ENCODE assay signal across 1 cellular context in the genomic region with DNA sequence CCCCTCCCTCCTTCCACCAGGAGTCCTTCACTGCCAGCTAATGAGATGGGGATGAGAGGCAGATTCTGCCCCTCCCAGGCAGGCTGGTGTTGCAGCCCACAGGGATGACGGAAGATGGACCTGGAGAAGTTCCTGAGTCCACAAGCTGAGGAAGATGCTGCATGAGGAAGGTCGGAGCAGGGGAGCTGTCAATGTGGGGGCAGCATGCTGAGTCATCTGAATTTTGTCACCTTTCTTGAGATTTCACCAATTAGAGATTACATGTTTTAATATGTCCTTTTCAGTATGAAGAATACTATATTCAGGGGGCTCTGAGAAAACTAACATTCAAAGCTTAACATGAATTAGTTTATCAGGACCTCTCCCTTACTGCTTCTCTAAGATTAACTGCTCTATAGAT.
TF ChIP-seq lines count a peak whose summit lies in the region.

No MANE protein-coding gene starts in this region.

TF ChIP-seq in K562, 482 proteins besides CTCF, POLR2A, EP300 and RAD21 (continued from another document):
- TF ChIP-seq, protein P1, sequence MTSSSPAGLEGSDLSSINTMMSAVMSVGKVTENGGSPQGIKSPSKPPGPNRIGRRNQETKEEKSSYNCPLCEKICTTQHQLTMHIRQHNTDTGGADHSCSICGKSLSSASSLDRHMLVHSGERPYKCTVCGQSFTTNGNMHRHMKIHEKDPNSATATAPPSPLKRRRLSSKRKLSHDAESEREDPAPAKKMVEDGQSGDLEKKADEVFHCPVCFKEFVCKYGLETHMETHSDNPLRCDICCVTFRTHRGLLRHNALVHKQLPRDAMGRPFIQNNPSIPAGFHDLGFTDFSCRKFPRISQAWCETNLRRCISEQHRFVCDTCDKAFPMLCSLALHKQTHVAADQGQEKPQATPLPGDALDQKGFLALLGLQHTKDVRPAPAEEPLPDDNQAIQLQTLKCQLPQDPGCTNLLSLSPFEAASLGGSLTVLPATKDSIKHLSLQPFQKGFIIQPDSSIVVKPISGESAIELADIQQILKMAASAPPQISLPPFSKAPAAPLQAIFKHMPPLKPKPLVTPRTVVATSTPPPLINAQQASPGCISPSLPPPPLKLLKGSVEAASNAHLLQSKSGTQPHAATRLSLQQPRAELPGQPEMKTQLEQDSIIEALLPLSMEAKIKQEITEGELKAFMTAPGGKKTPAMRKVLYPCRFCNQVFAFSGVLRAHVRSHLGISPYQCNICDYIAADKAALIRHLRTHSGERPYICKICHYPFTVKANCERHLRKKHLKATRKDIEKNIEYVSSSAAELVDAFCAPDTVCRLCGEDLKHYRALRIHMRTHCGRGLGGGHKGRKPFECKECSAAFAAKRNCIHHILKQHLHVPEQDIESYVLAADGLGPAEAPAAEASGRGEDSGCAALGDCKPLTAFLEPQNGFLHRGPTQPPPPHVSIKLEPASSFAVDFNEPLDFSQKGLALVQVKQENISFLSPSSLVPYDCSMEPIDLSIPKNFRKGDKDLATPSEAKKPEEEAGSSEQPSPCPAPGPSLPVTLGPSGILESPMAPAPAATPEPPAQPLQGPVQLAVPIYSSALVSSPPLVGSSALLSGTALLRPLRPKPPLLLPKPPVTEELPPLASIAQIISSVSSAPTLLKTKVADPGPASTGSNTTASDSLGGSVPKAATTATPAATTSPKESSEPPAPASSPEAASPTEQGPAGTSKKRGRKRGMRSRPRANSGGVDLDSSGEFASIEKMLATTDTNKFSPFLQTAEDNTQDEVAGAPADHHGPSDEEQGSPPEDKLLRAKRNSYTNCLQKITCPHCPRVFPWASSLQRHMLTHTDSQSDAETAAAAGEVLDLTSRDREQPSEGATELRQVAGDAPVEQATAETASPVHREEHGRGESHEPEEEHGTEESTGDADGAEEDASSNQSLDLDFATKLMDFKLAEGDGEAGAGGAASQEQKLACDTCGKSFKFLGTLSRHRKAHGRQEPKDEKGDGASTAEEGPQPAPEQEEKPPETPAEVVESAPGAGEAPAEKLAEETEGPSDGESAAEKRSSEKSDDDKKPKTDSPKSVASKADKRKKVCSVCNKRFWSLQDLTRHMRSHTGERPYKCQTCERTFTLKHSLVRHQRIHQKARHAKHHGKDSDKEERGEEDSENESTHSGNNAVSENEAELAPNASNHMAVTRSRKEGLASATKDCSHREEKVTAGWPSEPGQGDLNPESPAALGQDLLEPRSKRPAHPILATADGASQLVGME (CRISPR knock-in tag; IDR thresholded peaks at IDR 0.05): no peak
- TF ChIP-seq C11orf30 (IDR thresholded peaks at IDR 0.05; ENCODE audit: low read depth) (peak; percentile 83), FOXP1 (CRISPR knock-in tag; IDR thresholded peaks at IDR 0.05) (no peak)
